ENCODE assay signal across 8 cellular contexts in genomic region chr17:50150354-50151040, GRCh38. TPM values are rescaled to one million over a fixed set of nuclear protein-coding genes. Genes with fewer than 3 reads are reported as not detected.
A peak's percentile ranks its signal among the peaks of the same experiment; 100 is the strongest.
DNase-seq lines count a peak whose midpoint lies in the region; ATAC-seq and TF ChIP-seq lines count a peak whose summit lies in the region.

A gene with protein sequence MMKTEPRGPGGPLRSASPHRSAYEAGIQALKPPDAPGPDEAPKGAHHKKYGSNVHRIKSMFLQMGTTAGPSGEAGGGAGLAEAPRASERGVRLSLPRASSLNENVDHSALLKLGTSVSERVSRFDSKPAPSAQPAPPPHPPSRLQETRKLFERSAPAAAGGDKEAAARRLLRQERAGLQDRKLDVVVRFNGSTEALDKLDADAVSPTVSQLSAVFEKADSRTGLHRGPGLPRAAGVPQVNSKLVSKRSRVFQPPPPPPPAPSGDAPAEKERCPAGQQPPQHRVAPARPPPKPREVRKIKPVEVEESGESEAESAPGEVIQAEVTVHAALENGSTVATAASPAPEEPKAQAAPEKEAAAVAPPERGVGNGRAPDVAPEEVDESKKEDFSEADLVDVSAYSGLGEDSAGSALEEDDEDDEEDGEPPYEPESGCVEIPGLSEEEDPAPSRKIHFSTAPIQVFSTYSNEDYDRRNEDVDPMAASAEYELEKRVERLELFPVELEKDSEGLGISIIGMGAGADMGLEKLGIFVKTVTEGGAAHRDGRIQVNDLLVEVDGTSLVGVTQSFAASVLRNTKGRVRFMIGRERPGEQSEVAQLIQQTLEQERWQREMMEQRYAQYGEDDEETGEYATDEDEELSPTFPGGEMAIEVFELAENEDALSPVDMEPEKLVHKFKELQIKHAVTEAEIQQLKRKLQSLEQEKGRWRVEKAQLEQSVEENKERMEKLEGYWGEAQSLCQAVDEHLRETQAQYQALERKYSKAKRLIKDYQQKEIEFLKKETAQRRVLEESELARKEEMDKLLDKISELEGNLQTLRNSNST (minus strand): TSS chr17:50150677. CDS start chr17:50150513, 164 bp downstream.

- no peaks in the 10 kb centered on the region for H3K9me3 ChIP-seq in T-helper 17 cell (ENCODE audit: control insufficient read depth, low read length, poor library complexity, severe bottlenecking)
- no peaks in the 10 kb centered on the region for H3K9me3 ChIP-seq in ovary

- no peak for TF ChIP-seq EP300 in ovary (IDR thresholded peaks at IDR 0.05)

- peak within 1 kb of the TSS; percentile 98 for H3K27ac Mint-ChIP-seq in T-helper 17 cell

- peaks cover 20% of the 10 kb centered on the region for H3K27me3 ChIP-seq in H7 (ENCODE audit: control insufficient read depth, insufficient read depth, low read length)
- no peaks in the 10 kb centered on the region for H3K27me3 ChIP-seq in ovary

- intact Hi-C loops in ovary (cut with DNase I): loop anchor here in 1 of 4 donors (5.0 kb wide), 1 partner anchor 1603 kb away; the partner anchor contains the start of gene HOXB2

- H3K4me3 ChIP-seq in H7 (ENCODE audit: insufficient read depth, low read depth, low read length): peak within 1 kb of the TSS; percentile 37
- peak within 1 kb of the TSS; percentile 78 to 79 for H3K4me3 ChIP-seq in foreskin fibroblast (ENCODE audit: low read depth in 1 of 2, low read length in 2 of 2)
- H3K4me3 ChIP-seq in ovary: peak within 1 kb of the TSS; percentile 82

- peaks cover 29% of the 10 kb centered on the region for H3K4me1 Mint-ChIP-seq in T-helper 17 cell

- no peak for TF ChIP-seq CTCF in foreskin fibroblast (IDR thresholded peaks at IDR 0.05; ENCODE audit: low read depth, low read length)
- TF ChIP-seq CTCF in ovary (IDR thresholded peaks at IDR 0.05): no peak

- no peaks in the 10 kb centered on the region for H3K27me3 Mint-ChIP-seq in T-helper 17 cell

- DNase-seq in H7 (peak; percentile 68), T-helper 17 cell (no peak), foreskin fibroblast (no peak), ovary (peak in 2 of 5 donors; percentile 51 to 64), OCI-M1 (lab: John Stamatoyannopoulos, UW) (no peak), AG08396 (ENCODE audit: low spot score) (no peak), SHP77 treated with DMSO at 0.1 percent for 48 hours (lab: John Stamatoyannopoulos, UW) (no peak), COR-L47 (lab: John Stamatoyannopoulos, UW) (no peak)

- peaks cover 6% of the 10 kb centered on the region for H3K36me3 Mint-ChIP-seq in T-helper 17 cell (ENCODE audit: low read depth)

- H3K27ac ChIP-seq in ovary: peak within 1 kb of the TSS; percentile 77 to 81

- TF ChIP-seq POLR2A in ovary (IDR thresholded peaks at IDR 0.05): peak; percentile 39

- WGBS in ovary, 3 donors: 0 to 1% (median 0%) methylated on average over 36 to 68 of the region's 69 CpGs

- peak; percentile 1 for ATAC-seq in T-helper 17 cell

- H3K4me1 ChIP-seq in ovary (ENCODE audit: insufficient read depth): peaks cover 35% of the 10 kb centered on the region

- no peaks in the 10 kb centered on the region for H3K36me3 ChIP-seq in H7 (replicated peaks; ENCODE audit: control insufficient read depth, insufficient read depth, low read length)
- no peaks in the 10 kb centered on the region for H3K36me3 ChIP-seq in ovary

- H3K4me3 Mint-ChIP-seq in T-helper 17 cell: peak within 1 kb of the TSS; percentile 98

RNA-seq across cellular contexts. Expression of the gene that starts here (rescaled TPM):
- total RNA-seq in H7 (2014; rRNA removed; shearing (Covaris generic)): 15.0 and 21.1 TPM in 2 replicates
- total RNA-seq in T-helper 17 cell (100 to 1,000 TPM in 1 of 2 donors, 10 to 100 TPM in 1; 82.9 to 111 TPM), ovary (100 to 1,000 TPM in 1 of 7 donors, 10 to 100 TPM in 6; 14.8 to 109 (median 75.4) TPM)
- polyA plus RNA-seq in ovary: 10 to 100 TPM; 17.8 to 33.0 TPM
